12 cellular contexts compared by ENCODE assay signal in the genomic region with DNA sequence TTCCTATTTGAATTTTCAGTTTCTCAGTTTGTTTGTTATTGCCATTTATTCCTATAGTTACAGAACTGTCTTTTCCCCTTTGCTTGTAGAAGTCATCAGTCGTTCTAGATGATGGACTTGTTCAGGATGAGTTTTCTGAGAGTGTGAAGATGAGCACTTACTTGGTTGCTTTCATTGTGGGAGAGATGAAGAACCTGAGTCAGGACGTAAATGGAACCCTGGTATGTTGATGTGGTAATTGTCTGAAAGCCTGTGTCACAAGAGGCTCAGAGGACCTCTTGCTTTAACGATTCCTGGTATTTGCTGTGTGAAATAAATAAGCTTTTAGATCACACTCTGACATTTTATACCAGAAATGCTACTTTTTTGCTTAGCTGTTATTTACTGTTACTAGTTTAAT.
"Had no signal": no experiment of that assay in that cellular context is flagged by ENCODE, and none has a peak within 500 bp of the region (broad histone marks: within the 10 kb centered on the region; RNA-seq: fewer than 3 reads in every experiment).

No MANE protein-coding gene starts in this region.

- H3K4me1 ChIP-seq: adrenal gland, foreskin keratinocyte had no signal

- DNase-seq: activated CD4-positive, alpha-beta T cell treated with anti-CD3 and anti-CD28 coated beads for 48 hours; activated CD8-positive, alpha-beta memory T cell treated with anti-CD3 and anti-CD28 coated beads for 24 hours; adrenal gland; caudate nucleus; effector CD4-positive, alpha-beta T cell; foreskin keratinocyte; ovary; stimulated activated CD4-positive, alpha-beta T cell treated with anti-CD3 and anti-CD28 coated beads, Interleukin-2, amount 100 ng/mL, for 48 hours; stomach; T-helper 9 cell had no signal

- H3K27ac ChIP-seq: adrenal gland, coronary artery, foreskin keratinocyte, ovary, stomach, thoracic aorta had no signal

- H3K9me3 ChIP-seq: adrenal gland, ovary, stomach, thoracic aorta had no signal

- H3K4me3 ChIP-seq: adrenal gland, coronary artery, ovary, stomach, thoracic aorta had no signal

- H3K36me3 ChIP-seq: adrenal gland, ovary had no signal

- ATAC-seq: foreskin keratinocyte had no signal

- H3K27me3 ChIP-seq: adrenal gland, foreskin keratinocyte, ovary, stomach had no signal
